In the genomic region with DNA sequence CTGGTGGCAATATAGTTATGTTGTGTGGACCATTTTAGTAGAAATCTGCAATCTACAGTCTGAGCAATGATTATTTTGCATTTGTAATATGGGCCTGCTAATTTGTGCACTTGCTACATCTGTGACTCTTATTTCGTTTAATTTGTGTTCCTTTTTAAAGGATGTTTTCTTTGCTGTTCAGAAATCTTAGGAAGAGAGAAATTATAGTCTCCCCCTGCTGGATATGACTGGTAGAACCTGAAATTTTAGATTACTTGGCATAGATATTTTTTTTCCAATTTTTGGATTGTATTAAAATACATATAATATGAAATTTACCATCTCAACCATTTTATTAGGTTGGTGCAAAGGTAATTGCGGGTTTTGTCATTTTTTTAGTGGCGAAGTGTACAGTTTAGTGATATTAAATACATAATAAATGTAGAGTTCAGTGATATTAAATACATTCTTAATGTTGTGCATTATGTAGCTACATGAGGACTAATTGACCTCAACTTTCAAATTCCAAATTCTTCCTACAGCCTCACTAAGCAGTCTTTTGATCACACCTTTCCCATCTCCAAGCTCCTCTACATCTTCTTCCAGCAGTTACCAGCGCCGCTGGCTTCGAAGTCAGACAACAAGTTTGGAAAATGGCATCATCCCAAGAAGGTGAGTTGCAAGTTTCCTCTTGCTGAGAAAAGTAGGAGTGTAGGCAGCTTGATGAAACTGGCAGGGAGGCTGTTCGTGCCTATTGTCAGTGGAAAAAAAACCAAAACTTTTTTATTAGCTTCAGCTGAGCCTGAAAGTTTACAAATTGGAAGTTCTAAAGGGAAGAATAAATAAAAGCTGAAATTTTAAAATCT, we compare ENCODE assay signal across 8 cellular contexts.
DNase-seq lines count a peak whose midpoint lies in the region; ATAC-seq and TF ChIP-seq lines count a peak whose summit lies in the region.

No MANE protein-coding gene starts in this region.

- peak; percentile 51 for TF ChIP-seq CTCF in coronary artery (IDR thresholded peaks at IDR 0.05)

- peak; percentile 30 for ATAC-seq in activated CD8-positive, alpha-beta memory T cell treated with anti-CD3 and anti-CD28 coated beads, Interleukin-2, amount 10 ng/mL, durations not matched to agents 7 days and 5 days
- no peak for ATAC-seq in HG03565 (IDR thresholded peaks at IDR 0.05; ENCODE audit: unreplicated experiment)
- ATAC-seq in HG03460 (IDR thresholded peaks at IDR 0.05; ENCODE audit: unreplicated experiment), result no peak

- H3K4me1 Mint-ChIP-seq in activated CD8-positive, alpha-beta memory T cell treated with anti-CD3 and anti-CD28 coated beads, Interleukin-2, amount 10 ng/mL, durations not matched to agents 7 days and 5 days, result peaks cover 13% of the 10 kb centered on the region

- H3K27ac Mint-ChIP-seq in activated CD8-positive, alpha-beta memory T cell treated with anti-CD3 and anti-CD28 coated beads, Interleukin-2, amount 10 ng/mL, durations not matched to agents 7 days and 5 days, result no peak overlapping the region

- no peaks in the 10 kb centered on the region for H3K9me3 Mint-ChIP-seq in activated CD8-positive, alpha-beta memory T cell treated with anti-CD3 and anti-CD28 coated beads, Interleukin-2, amount 10 ng/mL, durations not matched to agents 7 days and 5 days (ENCODE audit: low read depth)

- no peak overlapping the region for H3K27ac ChIP-seq in coronary artery

- no peak overlapping the region for H3K4me3 Mint-ChIP-seq in activated CD8-positive, alpha-beta memory T cell treated with anti-CD3 and anti-CD28 coated beads, Interleukin-2, amount 10 ng/mL, durations not matched to agents 7 days and 5 days

- H3K36me3 Mint-ChIP-seq in activated CD8-positive, alpha-beta memory T cell treated with anti-CD3 and anti-CD28 coated beads, Interleukin-2, amount 10 ng/mL, durations not matched to agents 7 days and 5 days, result no peaks in the 10 kb centered on the region

- H3K27me3 Mint-ChIP-seq in activated CD8-positive, alpha-beta memory T cell treated with anti-CD3 and anti-CD28 coated beads, Interleukin-2, amount 10 ng/mL, durations not matched to agents 7 days and 5 days, result no peaks in the 10 kb centered on the region

- DNase-seq in activated CD8-positive, alpha-beta memory T cell treated with anti-CD3 and anti-CD28 coated beads, Interleukin-2, amount 10 ng/mL, durations not matched to agents 7 days and 5 days, result no peak
- no peak for DNase-seq in activated CD8-positive, alpha-beta memory T cell treated with anti-CD3 and anti-CD28 coated beads for 24 hours
- DNase-seq in NCI-H1694 treated with DMSO at 0.1 percent for 48 hours (lab: John Stamatoyannopoulos, UW), result peak; percentile 7
- DNase-seq in coronary artery (ENCODE audit: low spot score), result no peak
- peak; percentile 56 for DNase-seq in myocyte (ENCODE audit: low read depth)
- DNase-seq in Ammon's horn (ENCODE audit: low spot score), result no peak

- CTCF ChIA-PET in activated CD8-positive, alpha-beta memory T cell treated with anti-CD3 and anti-CD28 coated beads, Interleukin-2, amount 10 ng/mL, durations not matched to agents 7 days and 5 days (lab: Charles Lee), result interaction anchor here (0.9 to 6.3 kb wide), 22 partner anchors 9 to 352 kb away, joined by 3 to 33 read pairs (median 3); a partner anchor contains a TSS

- no peak overlapping the region for H3K4me3 ChIP-seq in coronary artery

Comparison
In these comparisons a context has a peak if more than half of its experiments do, and no peak if none do; other contexts are left out.
1. DNase-seq: peak in NCI-H1694 treated with DMSO at 0.1 percent for 48 hours (single experiment) and myocyte (single experiment); none in activated CD8-positive, alpha-beta memory T cell treated with anti-CD3 and anti-CD28 coated beads, Interleukin-2, amount 10 ng/mL, durations not matched to agents 7 days and 5 days (single experiment), activated CD8-positive, alpha-beta memory T cell treated with anti-CD3 and anti-CD28 coated beads for 24 hours (single experiment), coronary artery (single experiment) and Ammon's horn (single experiment).